In the genomic region with DNA sequence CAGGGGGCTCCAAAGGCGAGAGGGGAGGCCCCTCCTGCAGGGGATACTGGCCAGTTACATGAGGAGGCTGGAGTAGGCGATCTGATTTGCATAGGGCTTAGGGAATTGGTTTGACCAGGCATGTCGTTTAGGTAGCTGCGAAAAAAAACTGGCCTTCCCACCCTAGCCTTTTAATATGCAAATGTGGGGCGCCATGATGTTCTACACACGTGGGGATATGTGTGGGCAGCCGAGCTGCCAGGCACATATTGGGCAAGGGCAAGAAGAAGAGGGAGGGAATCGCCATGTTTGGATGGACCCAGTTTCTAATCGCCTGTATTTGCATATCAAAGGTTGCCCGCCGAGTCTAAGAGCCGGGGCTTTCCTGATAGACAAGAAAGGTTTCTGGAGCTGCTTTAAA, we compare ENCODE assay signal across 14 cellular contexts.
A peak's percentile ranks its signal among the peaks of the same experiment; 100 is the strongest.
DNase-seq lines count a peak whose midpoint lies in the region; ATAC-seq and TF ChIP-seq lines count a peak whose summit lies in the region.
"Had no signal": no experiment of that assay in that cellular context is flagged by ENCODE, and none has a peak within 500 bp of the region (broad histone marks: within the 10 kb centered on the region; RNA-seq: fewer than 3 reads in every experiment).

No MANE protein-coding gene starts in this region.

- H3K36me3 ChIP-seq in HUES48 (ENCODE audit: control insufficient read depth, insufficient read depth, low read length) = no peaks in the 10 kb centered on the region
- no peaks in the 10 kb centered on the region for H3K36me3 ChIP-seq in tibial nerve

- no peak for TF ChIP-seq CTCF in tibial nerve (IDR thresholded peaks at IDR 0.05)

- H3K9me3 ChIP-seq in HUES48 (ENCODE audit: control insufficient read depth, insufficient read depth, low read length) (no peaks in the 10 kb centered on the region), tibial nerve (no peaks in the 10 kb centered on the region)

- H3K4me1 Mint-ChIP-seq in stimulated activated effector memory CD8-positive, alpha-beta T cell treated with anti-CD3 and anti-CD28 coated beads, Interleukin-12 subunit alpha, Interleukin-12 subunit beta, amount 100 ng/mL, for 72 hours = no peaks in the 10 kb centered on the region

- peak overlapping the region; percentile 60 for H3K27ac Mint-ChIP-seq in stimulated activated effector memory CD8-positive, alpha-beta T cell treated with anti-CD3 and anti-CD28 coated beads, Interleukin-12 subunit alpha, Interleukin-12 subunit beta, amount 100 ng/mL, for 72 hours
- H3K27ac Mint-ChIP-seq: CD8-positive, alpha-beta T cell; HFFc6 had no signal

- H3K4me1 ChIP-seq in HUES48 (ENCODE audit: control insufficient read depth, insufficient read depth, low read length) (peaks cover 9% of the 10 kb centered on the region; the same call in 1 of the 2 replicates), tibial nerve (no peaks in the 10 kb centered on the region)

- H3K27me3 ChIP-seq in HUES48 (ENCODE audit: control insufficient read depth, insufficient read depth, low read length) (no peaks in the 10 kb centered on the region), tibial nerve (no peaks in the 10 kb centered on the region)

- no peak for ATAC-seq in stimulated activated effector memory CD8-positive, alpha-beta T cell treated with anti-CD3 and anti-CD28 coated beads, Interleukin-12 subunit alpha, Interleukin-12 subunit beta, amount 100 ng/mL, for 72 hours
- no peak for ATAC-seq in HG02642 (IDR thresholded peaks at IDR 0.05; ENCODE audit: poor library complexity, unreplicated experiment)
- ATAC-seq: CD8-positive, alpha-beta T cell had no signal

- H3K4me3 ChIP-seq in HUES48 (ENCODE audit: low read depth, low read length) = peak overlapping the region; percentile 33; the same call in 1 of the 2 replicates
- H3K4me3 ChIP-seq in tibial nerve = no peak overlapping the region

- no peak for TF ChIP-seq EP300 in tibial nerve (IDR thresholded peaks at IDR 0.05)

- WGBS in tibial nerve, 2 donors = 39 to 60% methylated on average over 12 of the region's 12 CpGs

- H3K27ac ChIP-seq in HUES48 (ENCODE audit: low read depth, low read length) (peak overlapping the region; percentile 75), tibial nerve (no peak overlapping the region)

- no peak for TF ChIP-seq POLR2A in tibial nerve (IDR thresholded peaks at IDR 0.05)

- no peaks in the 10 kb centered on the region for H3K36me3 Mint-ChIP-seq in stimulated activated effector memory CD8-positive, alpha-beta T cell treated with anti-CD3 and anti-CD28 coated beads, Interleukin-12 subunit alpha, Interleukin-12 subunit beta, amount 100 ng/mL, for 72 hours

- H3K9me3 Mint-ChIP-seq in stimulated activated effector memory CD8-positive, alpha-beta T cell treated with anti-CD3 and anti-CD28 coated beads, Interleukin-12 subunit alpha, Interleukin-12 subunit beta, amount 100 ng/mL, for 72 hours = no peaks in the 10 kb centered on the region
- H3K9me3 Mint-ChIP-seq: CD8-positive, alpha-beta T cell; HFFc6 had no signal

- DNase-seq in ecto neural progenitor cell (ENCODE audit: low spot score) (peak; percentile 57), iPS-NIHi11 (ENCODE audit: low spot score) (peak; percentile 21), tibial nerve (ENCODE audit: low spot score in 2 of 2) (no peak), SK-N-DZ (ENCODE audit: low spot score) (no peak)
- DNase-seq in stimulated activated effector memory CD8-positive, alpha-beta T cell treated with anti-CD3 and anti-CD28 coated beads, Interleukin-12 subunit alpha, Interleukin-12 subunit beta, amount 100 ng/mL, for 72 hours (ENCODE audit: low spot score in 2 of 2) = no peak
- DNase-seq: CD8-positive, alpha-beta T cell; HFFc6; Kasumi-1; NCI-H1417; NCI-H2029; NCI-H510A; SHP77 treated with DMSO at 0.1 percent for 48 hours had no signal

- H3K4me3 Mint-ChIP-seq in stimulated activated effector memory CD8-positive, alpha-beta T cell treated with anti-CD3 and anti-CD28 coated beads, Interleukin-12 subunit alpha, Interleukin-12 subunit beta, amount 100 ng/mL, for 72 hours = no peak overlapping the region
- H3K4me3 Mint-ChIP-seq: CD8-positive, alpha-beta T cell; HFFc6 had no signal

- H3K9ac ChIP-seq in HUES48 (ENCODE audit: low read depth, low read length) = no peak overlapping the region

Comparison
In these comparisons a context has a peak if more than half of its experiments do, and no peak if none do; other contexts are left out.
1. DNase-seq: peak in ecto neural progenitor cell (single experiment) and iPS-NIHi11 (single experiment); none in stimulated activated effector memory CD8-positive, alpha-beta T cell treated with anti-CD3 and anti-CD28 coated beads, Interleukin-12 subunit alpha, Interleukin-12 subunit beta, amount 100 ng/mL, for 72 hours (0 of 2), tibial nerve (0 of 2) and SK-N-DZ (single experiment).